In the genomic region with DNA sequence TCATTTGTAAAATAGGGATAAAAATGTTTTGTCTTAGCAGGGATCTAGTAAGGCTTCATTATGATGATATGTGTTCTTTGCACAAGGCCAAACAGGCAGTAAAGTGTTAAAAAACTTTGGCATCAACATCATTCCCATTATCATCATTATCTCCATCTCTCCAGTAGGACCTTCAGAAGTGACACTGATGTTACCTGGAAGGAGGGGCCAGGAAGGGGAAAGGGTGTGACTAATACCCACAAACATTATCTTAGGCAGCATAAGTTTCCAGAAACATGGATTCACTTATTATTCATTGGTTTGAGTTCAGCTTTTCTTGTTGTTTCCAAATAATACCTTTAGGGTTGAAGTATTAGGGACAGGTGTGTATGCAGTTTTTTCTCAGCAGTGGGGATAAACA, we compare ENCODE assay signal across 25 cellular contexts.
"Had no signal": no experiment of that assay in that cellular context is flagged by ENCODE, and none has a peak within 500 bp of the region (broad histone marks: within the 10 kb centered on the region; RNA-seq: fewer than 3 reads in every experiment).

No MANE protein-coding gene starts in this region.

- H3K4me3 Mint-ChIP-seq: activated CD4-positive, alpha-beta memory T cell treated with anti-CD3 and anti-CD28 coated beads for 36 hours; activated CD4-positive, alpha-beta T cell treated with anti-CD3 and anti-CD28 coated beads, Interleukin-2, amount 10 ng/mL, durations not matched to agents 7 days and 5 days; activated naive CD4-positive, alpha-beta T cell treated with anti-CD3 and anti-CD28 coated beads for 36 hours; activated naive CD8-positive, alpha-beta T cell; activated T-helper 17 cell treated with anti-CD3 and anti-CD28 coated beads, Interleukin-2, amount 50 U/mL, for 72 hours; T-helper 17 cell had no signal

- H3K4me1 ChIP-seq: Peyer's patch, SJSA1 had no signal

- H3K27ac ChIP-seq: brain microvascular endothelial cell, Peyer's patch, RWPE1, SJSA1, VCaP had no signal

- H3K9me3 ChIP-seq: Peyer's patch, SJSA1 had no signal

- H3K36me3 ChIP-seq: brain microvascular endothelial cell, Peyer's patch, SJSA1 had no signal

- H3K27ac Mint-ChIP-seq: activated CD4-positive, alpha-beta memory T cell treated with anti-CD3 and anti-CD28 coated beads for 36 hours; activated CD4-positive, alpha-beta T cell treated with anti-CD3 and anti-CD28 coated beads, Interleukin-2, amount 10 ng/mL, durations not matched to agents 7 days and 5 days; activated naive CD4-positive, alpha-beta T cell treated with anti-CD3 and anti-CD28 coated beads for 36 hours; activated naive CD8-positive, alpha-beta T cell; activated T-helper 17 cell treated with anti-CD3 and anti-CD28 coated beads, Interleukin-2, amount 50 U/mL, for 72 hours; T-helper 17 cell had no signal

- H3K4me1 Mint-ChIP-seq: activated CD4-positive, alpha-beta T cell treated with anti-CD3 and anti-CD28 coated beads, Interleukin-2, amount 10 ng/mL, durations not matched to agents 7 days and 5 days; activated T-helper 17 cell treated with anti-CD3 and anti-CD28 coated beads, Interleukin-2, amount 50 U/mL, for 72 hours; T-helper 17 cell had no signal

- H3K27me3 Mint-ChIP-seq: activated CD4-positive, alpha-beta memory T cell treated with anti-CD3 and anti-CD28 coated beads for 36 hours; activated CD4-positive, alpha-beta T cell treated with anti-CD3 and anti-CD28 coated beads, Interleukin-2, amount 10 ng/mL, durations not matched to agents 7 days and 5 days; T-helper 17 cell had no signal

- H3K36me3 Mint-ChIP-seq: activated CD4-positive, alpha-beta memory T cell treated with anti-CD3 and anti-CD28 coated beads for 36 hours; activated naive CD8-positive, alpha-beta T cell had no signal

- FAIRE-seq: TTC549 had no signal

- H3K9me3 Mint-ChIP-seq: activated CD4-positive, alpha-beta memory T cell treated with anti-CD3 and anti-CD28 coated beads for 36 hours; activated CD4-positive, alpha-beta T cell treated with anti-CD3 and anti-CD28 coated beads, Interleukin-2, amount 10 ng/mL, durations not matched to agents 7 days and 5 days; activated naive CD4-positive, alpha-beta T cell treated with anti-CD3 and anti-CD28 coated beads for 36 hours had no signal

- H3K27me3 ChIP-seq: brain microvascular endothelial cell, Peyer's patch, SJSA1 had no signal

- DNase-seq: activated CD4-positive, alpha-beta memory T cell treated with anti-CD3 and anti-CD28 coated beads for 36 hours; activated CD4-positive, alpha-beta T cell treated with anti-CD3 and anti-CD28 coated beads, Interleukin-2, amount 10 ng/mL, durations not matched to agents 7 days and 5 days; activated CD4-positive, CD25-positive, alpha-beta regulatory T cell; activated CD8-positive, alpha-beta memory T cell treated with anti-CD3 and anti-CD28 coated beads for 24 hours; activated gamma-delta T cell; activated naive CD4-positive, alpha-beta T cell treated with anti-CD3 and anti-CD28 coated beads for 36 hours; activated T-cell treated with anti-CD3 and anti-CD28 coated beads, Interleukin-2, amount 50 U/mL, for 48 hours; amygdala; brain microvascular endothelial cell; caudate nucleus; NCI-H146; NCI-H187 treated with DMSO at 0.1 percent for 48 hours; NCI-H2081 treated with DMSO at 0.1 percent for 48 hours; NCI-H446; NCI-H524; Peyer's patch; SHP77; T-helper 17 cell; T1000 had no signal

- H3K4me3 ChIP-seq: Peyer's patch, SJSA1 had no signal
